Comparison of ENCODE assay signal across 1 cellular context in the genomic region with DNA sequence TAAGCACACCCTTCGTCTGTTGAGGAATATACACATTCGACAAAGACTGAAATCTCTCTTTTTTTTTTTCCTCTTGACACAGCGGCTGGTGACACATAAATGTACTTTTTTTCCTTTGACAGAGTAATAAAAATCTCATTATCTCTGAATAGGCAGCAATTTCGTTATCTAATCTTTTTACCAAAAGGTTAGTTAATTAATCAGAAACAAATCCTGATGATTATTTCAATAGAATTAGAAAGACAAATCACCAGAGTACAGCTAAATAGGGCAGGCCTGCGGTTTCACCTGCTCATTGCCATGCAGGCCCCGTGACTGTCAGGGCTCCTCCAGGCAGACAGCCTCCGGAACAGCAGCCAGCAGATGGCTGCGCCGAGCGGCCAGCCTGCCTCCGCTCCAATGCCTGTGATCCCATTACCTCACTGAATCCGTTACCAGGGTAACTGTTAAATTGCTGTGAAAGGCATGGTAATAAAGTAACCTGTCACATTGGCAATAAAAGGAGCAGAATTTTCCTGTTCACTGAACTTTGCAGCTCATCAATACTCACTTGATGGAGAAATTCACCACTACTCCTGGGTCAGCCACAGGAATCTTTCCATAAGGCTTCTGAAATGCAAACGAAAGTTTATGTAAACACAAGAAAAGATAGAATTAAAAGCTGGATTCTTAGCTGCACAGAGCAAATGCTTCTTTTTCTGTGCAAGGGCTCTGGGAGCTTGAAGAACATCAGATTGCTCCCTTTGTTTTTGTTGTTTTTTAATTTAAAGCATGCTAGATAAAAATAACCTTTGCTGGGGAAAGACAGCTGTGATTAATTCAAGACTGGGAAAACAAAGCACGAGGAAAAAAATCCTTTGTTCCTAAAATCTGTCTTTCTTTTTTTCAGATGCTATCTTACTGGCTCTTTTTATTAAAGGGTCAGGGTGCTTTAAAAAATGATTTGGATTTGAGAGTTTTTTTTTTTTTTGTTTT.
TF ChIP-seq lines count a peak whose summit lies in the region.

No MANE protein-coding gene starts in this region.

TF ChIP-seq in HEK293, 187 proteins besides CTCF, POLR2A, EP300 and RAD21 (continued from another document):
- TF ChIP-seq ZNF654 (tag by site-specific recombination; IDR thresholded peaks at IDR 0.05; ENCODE audit: low read depth) (peak; percentile 50), ZNF433 (tag by site-specific recombination; IDR thresholded peaks at IDR 0.05; ENCODE audit: low read depth) (no peak), ZNF37A (tag by site-specific recombination; IDR thresholded peaks at IDR 0.05) (no peak), ZNF341 (tag by site-specific recombination; IDR thresholded peaks at IDR 0.05; ENCODE audit: low read depth) (peak; percentile 99)
- TF ChIP-seq, protein P1, sequence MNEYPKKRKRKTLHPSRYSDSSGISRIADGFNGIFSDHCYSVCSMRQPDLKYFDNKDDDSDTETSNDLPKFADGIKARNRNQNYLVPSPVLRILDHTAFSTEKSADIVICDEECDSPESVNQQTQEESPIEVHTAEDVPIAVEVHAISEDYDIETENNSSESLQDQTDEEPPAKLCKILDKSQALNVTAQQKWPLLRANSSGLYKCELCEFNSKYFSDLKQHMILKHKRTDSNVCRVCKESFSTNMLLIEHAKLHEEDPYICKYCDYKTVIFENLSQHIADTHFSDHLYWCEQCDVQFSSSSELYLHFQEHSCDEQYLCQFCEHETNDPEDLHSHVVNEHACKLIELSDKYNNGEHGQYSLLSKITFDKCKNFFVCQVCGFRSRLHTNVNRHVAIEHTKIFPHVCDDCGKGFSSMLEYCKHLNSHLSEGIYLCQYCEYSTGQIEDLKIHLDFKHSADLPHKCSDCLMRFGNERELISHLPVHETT (tag by site-specific recombination; IDR thresholded peaks at IDR 0.05), result peak; percentile 45; the same call in 1 of the 2 replicates
